ENCODE assay signal across 10 cellular contexts in the genomic region with DNA sequence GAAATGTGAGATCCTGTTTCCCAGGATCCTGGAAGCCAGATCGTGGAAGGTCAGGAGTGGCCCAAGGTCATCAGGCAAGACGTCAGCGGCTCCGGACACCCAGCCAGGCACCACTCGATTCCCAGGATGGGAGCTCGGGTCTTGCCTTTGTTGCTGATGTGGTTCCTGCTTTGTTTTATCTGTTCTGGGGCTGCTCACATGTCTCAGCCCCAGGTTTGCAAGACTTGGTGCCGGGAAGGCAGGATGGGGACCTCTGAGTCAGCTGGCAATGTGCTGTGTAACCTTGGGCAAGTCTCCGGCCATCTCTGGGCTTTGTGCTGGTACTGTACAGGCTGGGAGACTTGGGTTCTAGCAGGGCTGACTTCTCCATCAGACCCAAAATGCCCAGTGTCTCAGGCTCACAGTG. TPM values are rescaled to one million over a fixed set of nuclear protein-coding genes. Genes with fewer than 3 reads are reported as not detected.
A peak's percentile ranks its signal among the peaks of the same experiment; 100 is the strongest.
DNase-seq lines count a peak whose midpoint lies in the region; ATAC-seq and TF ChIP-seq lines count a peak whose summit lies in the region.
"Had no signal": no experiment of that assay in that cellular context is flagged by ENCODE, and none has a peak within 500 bp of the region (broad histone marks: within the 10 kb centered on the region; RNA-seq: fewer than 3 reads in every experiment).

No MANE protein-coding gene starts in this region.

- H3K4me1 ChIP-seq in CD8-positive, alpha-beta T cell (ENCODE audit: insufficient read depth, low read length) = peaks cover 63% of the 10 kb centered on the region

- H4K20me1 ChIP-seq in neural cell (ENCODE audit: insufficient read depth) = no peaks in the 10 kb centered on the region

- CTCF ChIA-PET in CD8-positive, alpha-beta T cell (lab: Charles Lee) = interaction anchor here (0.7 to 2.2 kb wide), 2 partner anchors 30 to 46 kb away, joined by 3 to 8 read pairs; partner anchors contain the start of gene MAP1S

- H3K4me3 Mint-ChIP-seq in CD8-positive, alpha-beta T cell = peak overlapping the region; percentile 89

- ATAC-seq in CD8-positive, alpha-beta T cell = no peak
- no peak for ATAC-seq in HG02840 (IDR thresholded peaks at IDR 0.05; ENCODE audit: low FRiP score, unreplicated experiment)

- H3K9me2 ChIP-seq in neural cell (ENCODE audit: insufficient read depth, low read length) = no peaks in the 10 kb centered on the region

- H3K9me3 Mint-ChIP-seq in CD8-positive, alpha-beta T cell = no peaks in the 10 kb centered on the region

- peaks cover 20% of the 10 kb centered on the region for H3K79me2 ChIP-seq in neural cell (replicated peaks; ENCODE audit: insufficient read depth, low read length)

- TF ChIP-seq CTCF in CD8-positive, alpha-beta T cell (IDR thresholded peaks at IDR 0.05) = no peak
- no peak for TF ChIP-seq CTCF in neural cell (IDR thresholded peaks at IDR 0.05; ENCODE audit: poor library complexity, severe bottlenecking)

- H3K9me3 ChIP-seq in CD8-positive, alpha-beta T cell (ENCODE audit: low read length) = no peaks in the 10 kb centered on the region
- no peaks in the 10 kb centered on the region for H3K9me3 ChIP-seq in neural cell (ENCODE audit: low read length)

- no peak overlapping the region for H3K4me3 ChIP-seq in CD8-positive, alpha-beta T cell (ENCODE audit: low read depth, low read length)
- H3K4me3 ChIP-seq in neural cell (ENCODE audit: low read length) = peak overlapping the region; percentile 94

- no peak overlapping the region for H3K4me2 ChIP-seq in neural cell (ENCODE audit: low read length)

- H3K27ac Mint-ChIP-seq in CD8-positive, alpha-beta T cell = peak overlapping the region; percentile 95

- H3K36me3 Mint-ChIP-seq in CD8-positive, alpha-beta T cell = peaks cover 11% of the 10 kb centered on the region

- intact Hi-C loops in CD8-positive, alpha-beta T cell (cut with DNase I, micrococcal nuclease) = loop anchor here in 1 of 2 experiments (2.0 kb wide), 1 partner anchor 369 kb away; no protein-coding TSS in a partner anchor

- no peaks in the 10 kb centered on the region for H3K27me3 Mint-ChIP-seq in CD8-positive, alpha-beta T cell (ENCODE audit: low read depth)

- H3F3A ChIP-seq in neural cell (ENCODE audit: insufficient read depth, low read length, poor library complexity, severe bottlenecking) = no peaks in the 10 kb centered on the region

- H3K4me1 Mint-ChIP-seq in CD8-positive, alpha-beta T cell (ENCODE audit: low read depth) = peaks cover 56% of the 10 kb centered on the region

- H3K27me3 ChIP-seq in CD8-positive, alpha-beta T cell (ENCODE audit: insufficient read depth, low read length) = no peaks in the 10 kb centered on the region
- no peaks in the 10 kb centered on the region for H3K27me3 ChIP-seq in neural cell (ENCODE audit: insufficient read depth, low read depth, low read length)

- POLR2A ChIA-PET in CD8-positive, alpha-beta T cell (lab: Charles Lee) = interaction anchor here (1.1 to 2.6 kb wide), 2 partner anchors 8 to 12 kb away, joined by 3 to 6 read pairs; no protein-coding TSS in a partner anchor

- no peak overlapping the region for H2AFZ ChIP-seq in neural cell (ENCODE audit: low read depth, low read length)

- DNase-seq in CD8-positive, alpha-beta T cell = peak in 3 of 7 experiments; percentile 20 to 34 (median 24)
- DNase-seq in OCI-M1 (lab: John Stamatoyannopoulos, UW) (peak; percentile 22), amniotic epithelial cell (ENCODE audit: low read depth) (peak; percentile 39), NCI-H510A (lab: John Stamatoyannopoulos, UW) (no peak), NCI-H748 treated with DMSO at 0.1 percent for 48 hours (lab: John Stamatoyannopoulos, UW) (no peak), NOMO-1 (lab: John Stamatoyannopoulos, UW; ENCODE audit: unreplicated experiment in 2 of 2) (no peak)
- DNase-seq: NCI-H2171 treated with DMSO at 0.1 percent for 48 hours had no signal

- TF ChIP-seq RAD21 in neural cell (conservative IDR thresholded peaks at IDR 0.05) = no peak

- H3K36me3 ChIP-seq in CD8-positive, alpha-beta T cell (ENCODE audit: insufficient read depth, low read length) = peaks cover 9% of the 10 kb centered on the region
- no peaks in the 10 kb centered on the region for H3K36me3 ChIP-seq in neural cell (ENCODE audit: insufficient read depth, low read length)

- no peak for TF ChIP-seq EP300 in neural cell (conservative IDR thresholded peaks at IDR 0.05; ENCODE audit: poor library complexity, severe bottlenecking)

- H3K9ac ChIP-seq in neural cell (ENCODE audit: low read length) = no peak overlapping the region

- no peak overlapping the region for H3K27ac ChIP-seq in CD8-positive, alpha-beta T cell (ENCODE audit: low read depth, low read length)
- H3K27ac ChIP-seq in neural cell (ENCODE audit: low read length) = no peak overlapping the region

TF ChIP-seq in neural cell, 6 proteins besides CTCF, POLR2A, EP300 and RAD21:
- TF ChIP-seq TAF1 (IDR thresholded peaks at IDR 0.05; ENCODE audit: low read depth) = no peak
- no peak for TF ChIP-seq SMC3 (conservative IDR thresholded peaks at IDR 0.05; ENCODE audit: poor library complexity)
- TF ChIP-seq EZH2 (IDR thresholded peaks at IDR 0.05; ENCODE audit: borderline replicate concordance, insufficient read depth, low read length, poor library complexity, severe bottlenecking) = no peak
- TF ChIP-seq MXI1 (conservative IDR thresholded peaks at IDR 0.05; ENCODE audit: poor library complexity, severe bottlenecking) = no peak
- TF ChIP-seq, protein P1, sequence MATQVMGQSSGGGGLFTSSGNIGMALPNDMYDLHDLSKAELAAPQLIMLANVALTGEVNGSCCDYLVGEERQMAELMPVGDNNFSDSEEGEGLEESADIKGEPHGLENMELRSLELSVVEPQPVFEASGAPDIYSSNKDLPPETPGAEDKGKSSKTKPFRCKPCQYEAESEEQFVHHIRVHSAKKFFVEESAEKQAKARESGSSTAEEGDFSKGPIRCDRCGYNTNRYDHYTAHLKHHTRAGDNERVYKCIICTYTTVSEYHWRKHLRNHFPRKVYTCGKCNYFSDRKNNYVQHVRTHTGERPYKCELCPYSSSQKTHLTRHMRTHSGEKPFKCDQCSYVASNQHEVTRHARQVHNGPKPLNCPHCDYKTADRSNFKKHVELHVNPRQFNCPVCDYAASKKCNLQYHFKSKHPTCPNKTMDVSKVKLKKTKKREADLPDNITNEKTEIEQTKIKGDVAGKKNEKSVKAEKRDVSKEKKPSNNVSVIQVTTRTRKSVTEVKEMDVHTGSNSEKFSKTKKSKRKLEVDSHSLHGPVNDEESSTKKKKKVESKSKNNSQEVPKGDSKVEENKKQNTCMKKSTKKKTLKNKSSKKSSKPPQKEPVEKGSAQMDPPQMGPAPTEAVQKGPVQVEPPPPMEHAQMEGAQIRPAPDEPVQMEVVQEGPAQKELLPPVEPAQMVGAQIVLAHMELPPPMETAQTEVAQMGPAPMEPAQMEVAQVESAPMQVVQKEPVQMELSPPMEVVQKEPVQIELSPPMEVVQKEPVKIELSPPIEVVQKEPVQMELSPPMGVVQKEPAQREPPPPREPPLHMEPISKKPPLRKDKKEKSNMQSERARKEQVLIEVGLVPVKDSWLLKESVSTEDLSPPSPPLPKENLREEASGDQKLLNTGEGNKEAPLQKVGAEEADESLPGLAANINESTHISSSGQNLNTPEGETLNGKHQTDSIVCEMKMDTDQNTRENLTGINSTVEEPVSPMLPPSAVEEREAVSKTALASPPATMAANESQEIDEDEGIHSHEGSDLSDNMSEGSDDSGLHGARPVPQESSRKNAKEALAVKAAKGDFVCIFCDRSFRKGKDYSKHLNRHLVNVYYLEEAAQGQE (IDR thresholded peaks at IDR 0.05; ENCODE audit: borderline replicate concordance) = no peak
- TF ChIP-seq POLR2AphosphoS5 (IDR thresholded peaks at IDR 0.05) = no peak

RNA-seq across cellular contexts. Expression of gene FCHO1, which starts 1.4 kb away (rescaled TPM):
- total RNA-seq in CD8-positive, alpha-beta T cell = 10 to 100 TPM; 36.7 to 38.4 TPM
- 31.4 and 39.7 TPM in 2 replicates for polyA plus RNA-seq in neural cell
- polyA minus RNA-seq in neural cell = 29.4 and 37.7 TPM in 2 replicates

RNA-seq across cellular contexts. Expression of gene MAP1S, which starts 30.6 kb away (rescaled TPM):
- 10 to 100 TPM; 28.1 to 29.7 TPM for total RNA-seq in CD8-positive, alpha-beta T cell
- polyA plus RNA-seq in neural cell = 5.8 and 14.0 TPM in 2 replicates
- polyA minus RNA-seq in neural cell = 30.9 and 37.0 TPM in 2 replicates

RNA-seq across cellular contexts. Expression of gene B3GNT3, which starts 45.0 kb away (rescaled TPM):
- total RNA-seq in CD8-positive, alpha-beta T cell = not detected
- polyA plus RNA-seq in neural cell = not detected in 2 replicates
- not detected in 2 replicates for polyA minus RNA-seq in neural cell
- total RNA-seq: osteocyte had no signal

Comparison
In these comparisons a context has a peak if more than half of its experiments do, and no peak if none do; other contexts are left out.
1. DNase-seq: peak in OCI-M1 (single experiment) and amniotic epithelial cell (single experiment); none in NCI-H510A (single experiment), NCI-H748 treated with DMSO at 0.1 percent for 48 hours (single experiment) and NOMO-1 (0 of 2).